Comparison of ENCODE assay signal across 6 cellular contexts in genomic region chr3:153230427-153230826, GRCh38.
DNase-seq lines count a peak whose midpoint lies in the region; ATAC-seq and TF ChIP-seq lines count a peak whose summit lies in the region.
"Not testable (repeated sequence)": the region's sequence is repeated elsewhere in the genome, so short reads cannot be mapped to it uniquely, and the experiment has no call there.

No MANE protein-coding gene starts in this region.

- POLR2A ChIA-PET in activated CD8-positive, alpha-beta T cell treated with anti-CD3 and anti-CD28 coated beads, Interleukin-2, amount 10 ng/mL, durations not matched to agents 7 days and 5 days (lab: Charles Lee), result not testable (repeated sequence)

- not testable (repeated sequence) for TF ChIP-seq CTCF in endodermal cell (conservative IDR thresholded peaks at IDR 0.05); nephron progenitor cell (IDR thresholded peaks at IDR 0.05)

- CTCF ChIA-PET in activated CD8-positive, alpha-beta T cell treated with anti-CD3 and anti-CD28 coated beads, Interleukin-2, amount 10 ng/mL, durations not matched to agents 7 days and 5 days (lab: Charles Lee), result not testable (repeated sequence)

- not testable (repeated sequence) for H3K36me3 Mint-ChIP-seq in CD4-positive, CD25-positive, alpha-beta regulatory T cell; T-helper 17 cell (ENCODE audit: low read depth); activated CD8-positive, alpha-beta T cell treated with anti-CD3 and anti-CD28 coated beads, Interleukin-2, amount 10 ng/mL, durations not matched to agents 7 days and 5 days (ENCODE audit: low read depth); endodermal cell (ENCODE audit: low read depth); nephron progenitor cell (ENCODE audit: low read depth); stimulated activated effector memory CD8-positive, alpha-beta T cell treated with anti-CD3 and anti-CD28 coated beads, Interleukin-12 subunit alpha, Interleukin-12 subunit beta, amount 100 ng/mL, for 72 hours

- H3K9me3 Mint-ChIP-seq in CD4-positive, CD25-positive, alpha-beta regulatory T cell; activated CD8-positive, alpha-beta T cell treated with anti-CD3 and anti-CD28 coated beads, Interleukin-2, amount 10 ng/mL, durations not matched to agents 7 days and 5 days (ENCODE audit: insufficient read depth); endodermal cell; nephron progenitor cell; stimulated activated effector memory CD8-positive, alpha-beta T cell treated with anti-CD3 and anti-CD28 coated beads, Interleukin-12 subunit alpha, Interleukin-12 subunit beta, amount 100 ng/mL, for 72 hours: not testable (repeated sequence)

- ATAC-seq in CD4-positive, CD25-positive, alpha-beta regulatory T cell (ENCODE audit: low read depth in 2 of 2); T-helper 17 cell; activated CD8-positive, alpha-beta T cell treated with anti-CD3 and anti-CD28 coated beads, Interleukin-2, amount 10 ng/mL, durations not matched to agents 7 days and 5 days; stimulated activated effector memory CD8-positive, alpha-beta T cell treated with anti-CD3 and anti-CD28 coated beads, Interleukin-12 subunit alpha, Interleukin-12 subunit beta, amount 100 ng/mL, for 72 hours: not testable (repeated sequence)

- H3K4me1 Mint-ChIP-seq in CD4-positive, CD25-positive, alpha-beta regulatory T cell, result peaks cover 0 to 16% (median 12%) of the 10 kb centered on the region in 4 donors
- H3K4me1 Mint-ChIP-seq in T-helper 17 cell; activated CD8-positive, alpha-beta T cell treated with anti-CD3 and anti-CD28 coated beads, Interleukin-2, amount 10 ng/mL, durations not matched to agents 7 days and 5 days (ENCODE audit: low read depth): not testable (repeated sequence)
- H3K4me1 Mint-ChIP-seq in endodermal cell, result peaks cover 43% of the 10 kb centered on the region
- peaks cover 26% of the 10 kb centered on the region for H3K4me1 Mint-ChIP-seq in nephron progenitor cell
- peaks cover 26% of the 10 kb centered on the region for H3K4me1 Mint-ChIP-seq in stimulated activated effector memory CD8-positive, alpha-beta T cell treated with anti-CD3 and anti-CD28 coated beads, Interleukin-12 subunit alpha, Interleukin-12 subunit beta, amount 100 ng/mL, for 72 hours

- H3K9me3 ChIP-seq in CD4-positive, CD25-positive, alpha-beta regulatory T cell (ENCODE audit: control insufficient read depth in 2 of 2, low read length in 2 of 2); T-helper 17 cell (ENCODE audit: control insufficient read depth, low read length, poor library complexity, severe bottlenecking): not testable (repeated sequence)
- peaks cover 12% of the 10 kb centered on the region for H3K9me3 ChIP-seq in endodermal cell (ENCODE audit: control insufficient read depth, low read length)

- not testable (repeated sequence) for H3K9ac ChIP-seq in endodermal cell (ENCODE audit: extremely low read depth, low read length, poor library complexity, severe bottlenecking)

- WGBS in endodermal cell (ENCODE audit: insufficient coverage in 1 of 2, insufficient read length in 1 of 2), 2 experiments, result 52 to 70% methylated on average over 2 to 8 of the region's 8 CpGs

- peak overlapping the region in 2 of 3 donors; percentile 7 to 51 for H3K27ac Mint-ChIP-seq in CD4-positive, CD25-positive, alpha-beta regulatory T cell
- H3K27ac Mint-ChIP-seq in T-helper 17 cell (peak overlapping the region; percentile 49), endodermal cell (peak overlapping the region; percentile 92), nephron progenitor cell (peak overlapping the region; percentile 78)
- H3K27ac Mint-ChIP-seq in activated CD8-positive, alpha-beta T cell treated with anti-CD3 and anti-CD28 coated beads, Interleukin-2, amount 10 ng/mL, durations not matched to agents 7 days and 5 days, result peak overlapping the region; percentile 41
- peak overlapping the region; percentile 46 for H3K27ac Mint-ChIP-seq in stimulated activated effector memory CD8-positive, alpha-beta T cell treated with anti-CD3 and anti-CD28 coated beads, Interleukin-12 subunit alpha, Interleukin-12 subunit beta, amount 100 ng/mL, for 72 hours

- not testable (repeated sequence) for H3K36me3 ChIP-seq in CD4-positive, CD25-positive, alpha-beta regulatory T cell (ENCODE audit: control insufficient read depth, insufficient read depth, low read length); endodermal cell (ENCODE audit: control insufficient read depth, insufficient read depth, low read length)

- not testable (repeated sequence) for H3K4me1 ChIP-seq in CD4-positive, CD25-positive, alpha-beta regulatory T cell (ENCODE audit: control insufficient read depth, insufficient read depth, low read length, poor library complexity, severe bottlenecking); endodermal cell (ENCODE audit: control insufficient read depth, insufficient read depth, low read length)

- not testable (repeated sequence) for H3K4me3 ChIP-seq in CD4-positive, CD25-positive, alpha-beta regulatory T cell (ENCODE audit: low read depth, low read length); endodermal cell (ENCODE audit: low read length)

- not testable (repeated sequence) for H3K27ac ChIP-seq in CD4-positive, CD25-positive, alpha-beta regulatory T cell (ENCODE audit: insufficient read depth, low read length, poor library complexity, severe bottlenecking); endodermal cell (ENCODE audit: low read depth, low read length)

- H3K27me3 Mint-ChIP-seq in CD4-positive, CD25-positive, alpha-beta regulatory T cell; T-helper 17 cell; activated CD8-positive, alpha-beta T cell treated with anti-CD3 and anti-CD28 coated beads, Interleukin-2, amount 10 ng/mL, durations not matched to agents 7 days and 5 days (ENCODE audit: low read depth); endodermal cell (ENCODE audit: insufficient read depth); nephron progenitor cell (ENCODE audit: low read depth, poor library complexity): not testable (repeated sequence)

- DNase-seq in CD4-positive, CD25-positive, alpha-beta regulatory T cell; T-helper 17 cell; activated CD8-positive, alpha-beta T cell treated with anti-CD3 and anti-CD28 coated beads, Interleukin-2, amount 10 ng/mL, durations not matched to agents 7 days and 5 days; nephron progenitor cell; stimulated activated effector memory CD8-positive, alpha-beta T cell treated with anti-CD3 and anti-CD28 coated beads, Interleukin-12 subunit alpha, Interleukin-12 subunit beta, amount 100 ng/mL, for 72 hours (ENCODE audit: low spot score in 2 of 2): not testable (repeated sequence)
- peak; percentile 56 for DNase-seq in endodermal cell

- not testable (repeated sequence) for H3K4me3 Mint-ChIP-seq in CD4-positive, CD25-positive, alpha-beta regulatory T cell; T-helper 17 cell; activated CD8-positive, alpha-beta T cell treated with anti-CD3 and anti-CD28 coated beads, Interleukin-2, amount 10 ng/mL, durations not matched to agents 7 days and 5 days; stimulated activated effector memory CD8-positive, alpha-beta T cell treated with anti-CD3 and anti-CD28 coated beads, Interleukin-12 subunit alpha, Interleukin-12 subunit beta, amount 100 ng/mL, for 72 hours
- H3K4me3 Mint-ChIP-seq in endodermal cell, result peak overlapping the region; percentile 44
- peak overlapping the region; percentile 18 for H3K4me3 Mint-ChIP-seq in nephron progenitor cell

- not testable (repeated sequence) for H3K27me3 ChIP-seq in CD4-positive, CD25-positive, alpha-beta regulatory T cell (ENCODE audit: control insufficient read depth, insufficient read depth, low read length); endodermal cell (ENCODE audit: control insufficient read depth, insufficient read depth, low read length, poor library complexity, severe bottlenecking)

Comparison
In these comparisons a context has a peak if more than half of its experiments do, and no peak if none do; other contexts are left out.
1. H3K27ac Mint-ChIP-seq: peak in every context shown above with its lines; median percentile 92 in endodermal cell; 78 in nephron progenitor cell; 49 in T-helper 17 cell; 46 in stimulated activated effector memory CD8-positive, alpha-beta T cell treated with anti-CD3 and anti-CD28 coated beads, Interleukin-12 subunit alpha, Interleukin-12 subunit beta, amount 100 ng/mL, for 72 hours; 41 in activated CD8-positive, alpha-beta T cell treated with anti-CD3 and anti-CD28 coated beads, Interleukin-2, amount 10 ng/mL, durations not matched to agents 7 days and 5 days; 29 in CD4-positive, CD25-positive, alpha-beta regulatory T cell.